In genomic region chr1:117017648-117018047, GRCh38 we compare ENCODE assay signal across 1 cellular context.
TF ChIP-seq lines count a peak whose summit lies in the region.

No MANE protein-coding gene starts in this region.

TF ChIP-seq in HEK293, 187 proteins besides CTCF, POLR2A, EP300 and RAD21 (continued from another document):
- TF ChIP-seq AEBP2 (tag by site-specific recombination; IDR thresholded peaks at IDR 0.05; ENCODE audit: borderline replicate concordance) = no peak
